13 cellular contexts compared by ENCODE assay signal in the genomic region with DNA sequence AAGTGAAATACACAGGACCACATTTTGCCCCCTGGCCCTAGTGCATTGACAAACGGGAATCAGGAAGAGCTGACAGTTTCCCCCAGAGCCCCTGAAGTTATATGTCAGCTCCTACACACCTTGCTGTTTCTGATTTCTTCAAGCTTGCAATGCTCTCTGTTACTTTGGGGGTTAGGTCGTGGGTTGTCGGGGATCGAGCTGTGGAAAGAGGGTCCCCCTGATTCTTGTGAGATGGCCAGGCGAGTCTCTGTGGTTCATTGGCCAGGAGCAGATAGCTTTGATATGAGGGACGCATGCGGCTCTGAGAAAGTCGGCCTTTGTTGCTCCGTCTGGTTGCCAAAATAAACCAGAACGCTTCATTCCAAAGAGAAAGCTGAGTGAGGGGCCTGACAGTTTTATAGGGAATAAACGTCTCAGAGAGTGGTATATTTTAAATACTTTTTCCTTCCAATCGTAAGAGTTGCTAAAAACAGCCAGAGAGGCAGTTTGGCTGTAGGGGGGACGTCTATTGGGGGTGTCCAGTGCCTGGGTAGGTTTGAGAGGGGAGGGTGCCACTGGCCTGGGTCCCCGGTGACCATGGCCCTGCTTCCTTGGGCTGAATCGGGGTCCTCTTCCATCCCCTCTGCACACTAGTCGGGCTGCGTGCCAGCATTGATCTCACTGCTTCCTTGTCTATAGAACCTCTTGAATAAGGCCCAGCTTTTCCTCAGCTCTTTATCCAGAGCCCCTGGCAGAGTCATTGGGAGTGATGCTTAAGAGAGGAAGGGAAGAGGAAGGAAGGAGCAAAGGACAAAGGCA. TPM values are rescaled to one million over a fixed set of nuclear protein-coding genes. Genes with fewer than 3 reads are reported as not detected.
A peak's percentile ranks its signal among the peaks of the same experiment; 100 is the strongest.
DNase-seq lines count a peak whose midpoint lies in the region; ATAC-seq and TF ChIP-seq lines count a peak whose summit lies in the region.
"Had no signal": no experiment of that assay in that cellular context is flagged by ENCODE, and none has a peak within 500 bp of the region (broad histone marks: within the 10 kb centered on the region; RNA-seq: fewer than 3 reads in every experiment).

No MANE protein-coding gene starts in this region.

- CTCF ChIA-PET in CD4-positive, alpha-beta T cell (lab: Charles Lee) = interaction anchor here (1.5 kb wide), 1 partner anchor 15 kb away, joined by 7 read pairs; no protein-coding TSS in a partner anchor

- ATAC-seq in CD4-positive, alpha-beta T cell (ENCODE audit: poor library complexity) = no peak
- no peak for ATAC-seq in activated naive CD8-positive, alpha-beta T cell treated with anti-CD3 and anti-CD28 coated beads, Interleukin-2, amount 10 ng/mL, durations not matched to agents 7 days and 5 days (ENCODE audit: low read depth)
- ATAC-seq in natural killer cell (no peak), HG03520 (IDR thresholded peaks at IDR 0.05; ENCODE audit: unreplicated experiment) (no peak)
- ATAC-seq: SK-N-SH treated with all-trans-retinoic acid at 6 μM for 48 hours had no signal

- H3K27ac ChIP-seq in CD4-positive, alpha-beta T cell (ENCODE audit: low read depth, low read length) = peak overlapping the region; percentile 37
- no peak overlapping the region for H3K27ac ChIP-seq in substantia nigra (ENCODE audit: low read depth, low read length, poor library complexity, severe bottlenecking)

- no peak for DNase-seq in CD4-positive, alpha-beta T cell
- DNase-seq in activated naive CD8-positive, alpha-beta T cell treated with anti-CD3 and anti-CD28 coated beads, Interleukin-2, amount 10 ng/mL, durations not matched to agents 7 days and 5 days = no peak
- no peak for DNase-seq in natural killer cell
- no peak for DNase-seq in activated CD4-positive, CD25-positive, alpha-beta regulatory T cell (lab: John Stamatoyannopoulos, UW)
- no peak for DNase-seq in NCI-H510A (lab: John Stamatoyannopoulos, UW)
- no peak for DNase-seq in substantia nigra (lab: John Stamatoyannopoulos, UW)
- DNase-seq: amniotic stem cell, C1 segment of cervical spinal cord, foreskin melanocyte, GOT3 had no signal

- no peaks in the 10 kb centered on the region for H3K27me3 Mint-ChIP-seq in CD4-positive, alpha-beta T cell
- no peaks in the 10 kb centered on the region for H3K27me3 Mint-ChIP-seq in activated naive CD8-positive, alpha-beta T cell treated with anti-CD3 and anti-CD28 coated beads, Interleukin-2, amount 10 ng/mL, durations not matched to agents 7 days and 5 days
- no peaks in the 10 kb centered on the region for H3K27me3 Mint-ChIP-seq in natural killer cell (ENCODE audit: low read depth in 2 of 2)

- H3K4me3 Mint-ChIP-seq in CD4-positive, alpha-beta T cell = peak overlapping the region; percentile 27
- peak overlapping the region; percentile 73 for H3K4me3 Mint-ChIP-seq in activated naive CD8-positive, alpha-beta T cell treated with anti-CD3 and anti-CD28 coated beads, Interleukin-2, amount 10 ng/mL, durations not matched to agents 7 days and 5 days
- peak overlapping the region; percentile 47 for H3K4me3 Mint-ChIP-seq in natural killer cell

- TF ChIP-seq POLR2A in GM18951 (IDR thresholded peaks at IDR 0.05; ENCODE audit: extremely low read depth, insufficient read depth, insufficient read length) = peak; percentile 25

- in situ Hi-C loops in GM18951 (cut with MboI; ENCODE audit: low sequenced_read_pairs, unreplicated experiment) = no loop called here

- no peaks in the 10 kb centered on the region for H3K27me3 ChIP-seq in CD4-positive, alpha-beta T cell (ENCODE audit: control insufficient read depth, insufficient read depth, low read length)

- POLR2A ChIA-PET in CD4-positive, alpha-beta T cell (lab: Charles Lee) = interaction anchor here (0.8 to 2.5 kb wide), 3 partner anchors 14 to 24 kb away, joined by 3 to 7 read pairs (median 5); no protein-coding TSS in a partner anchor
- POLR2A ChIA-PET in activated naive CD8-positive, alpha-beta T cell treated with anti-CD3 and anti-CD28 coated beads, Interleukin-2, amount 10 ng/mL, durations not matched to agents 7 days and 5 days (lab: Charles Lee) = interaction anchor here (1.4 to 4.1 kb wide), 4 partner anchors 9 to 20 kb away, joined by 5 to 22 read pairs (median 13); a partner anchor contains a TSS

- peaks cover 99% of the 10 kb centered on the region for H3K36me3 Mint-ChIP-seq in CD4-positive, alpha-beta T cell (ENCODE audit: low read depth)
- H3K36me3 Mint-ChIP-seq in activated naive CD8-positive, alpha-beta T cell treated with anti-CD3 and anti-CD28 coated beads, Interleukin-2, amount 10 ng/mL, durations not matched to agents 7 days and 5 days = peaks cover 59% of the 10 kb centered on the region
- H3K36me3 Mint-ChIP-seq in natural killer cell = peaks cover 23% of the 10 kb centered on the region

- peaks cover 88% of the 10 kb centered on the region for H3K4me1 Mint-ChIP-seq in CD4-positive, alpha-beta T cell (ENCODE audit: low read depth)
- H3K4me1 Mint-ChIP-seq in activated naive CD8-positive, alpha-beta T cell treated with anti-CD3 and anti-CD28 coated beads, Interleukin-2, amount 10 ng/mL, durations not matched to agents 7 days and 5 days = peaks cover 67% of the 10 kb centered on the region
- H3K4me1 Mint-ChIP-seq in natural killer cell = peaks cover 63 to 93% of the 10 kb centered on the region in 2 donors

- TF ChIP-seq CTCF in CD4-positive, alpha-beta T cell (IDR thresholded peaks at IDR 0.05) = no peak
- no peak for TF ChIP-seq CTCF in natural killer cell (IDR thresholded peaks at IDR 0.05)

- no peaks in the 10 kb centered on the region for H3K9me3 Mint-ChIP-seq in CD4-positive, alpha-beta T cell
- H3K9me3 Mint-ChIP-seq in activated naive CD8-positive, alpha-beta T cell treated with anti-CD3 and anti-CD28 coated beads, Interleukin-2, amount 10 ng/mL, durations not matched to agents 7 days and 5 days = no peaks in the 10 kb centered on the region
- no peaks in the 10 kb centered on the region for H3K9me3 Mint-ChIP-seq in natural killer cell

- no peaks in the 10 kb centered on the region for H3K9me3 ChIP-seq in CD4-positive, alpha-beta T cell (ENCODE audit: control insufficient read depth, low read length)

- H3K27ac Mint-ChIP-seq in CD4-positive, alpha-beta T cell = peak overlapping the region; percentile 87
- peak overlapping the region; percentile 60 for H3K27ac Mint-ChIP-seq in activated naive CD8-positive, alpha-beta T cell treated with anti-CD3 and anti-CD28 coated beads, Interleukin-2, amount 10 ng/mL, durations not matched to agents 7 days and 5 days
- H3K27ac Mint-ChIP-seq in natural killer cell = peak overlapping the region; percentile 86 to 90

- intact Hi-C loops in CD4-positive, alpha-beta T cell (cut with DNase I, micrococcal nuclease) = no loop called here
- intact Hi-C loops in natural killer cell (cut with micrococcal nuclease) = no loop called here

RNA-seq across cellular contexts. Expression of a gene that starts 18.9 kb away (rescaled TPM):
- total RNA-seq in CD4-positive, alpha-beta T cell = 100 to 1,000 TPM; 159 to 163 TPM
- 100 to 1,000 TPM; 417 to 438 TPM for total RNA-seq in activated naive CD8-positive, alpha-beta T cell treated with anti-CD3 and anti-CD28 coated beads, Interleukin-2, amount 10 ng/mL, durations not matched to agents 7 days and 5 days
- 100 to 1,000 TPM; 164 to 247 (median 228) TPM for total RNA-seq in natural killer cell

RNA-seq across cellular contexts. Expression of a gene that starts 28.5 kb away (rescaled TPM):
- total RNA-seq in CD4-positive, alpha-beta T cell = 1 to 10 TPM; 5.3 to 7.1 TPM
- 10 to 100 TPM in 1 of 2 experiments, 1 to 10 TPM in 1; 9.7 to 11.4 TPM for total RNA-seq in activated naive CD8-positive, alpha-beta T cell treated with anti-CD3 and anti-CD28 coated beads, Interleukin-2, amount 10 ng/mL, durations not matched to agents 7 days and 5 days
- total RNA-seq in natural killer cell = 1 to 10 TPM; 6.1 to 7.4 (median 7.3) TPM
